15 cellular contexts compared by ENCODE assay signal in the genomic region with DNA sequence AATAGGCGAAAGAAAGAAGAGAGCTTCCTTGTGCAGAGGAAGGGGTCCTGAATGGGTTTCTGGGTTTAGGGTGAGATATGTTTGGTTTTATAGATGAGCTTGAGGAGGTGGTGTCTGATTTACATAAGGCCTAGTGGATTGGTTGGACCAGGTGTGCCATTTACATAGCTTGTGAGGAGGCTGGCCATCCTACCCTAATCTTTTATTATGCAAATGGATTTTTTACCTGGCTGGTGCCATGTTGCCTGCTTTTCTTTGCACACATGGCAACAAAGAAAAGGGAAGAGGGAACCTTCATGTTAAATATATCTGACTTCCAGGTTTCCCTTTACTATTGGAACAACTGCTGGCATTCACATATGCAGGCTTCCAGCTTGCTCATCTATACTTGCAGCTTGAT.
"Had no signal": no experiment of that assay in that cellular context is flagged by ENCODE, and none has a peak within 500 bp of the region (broad histone marks: within the 10 kb centered on the region; RNA-seq: fewer than 3 reads in every experiment).

No MANE protein-coding gene starts in this region.

- H3K27me3 ChIP-seq: body of pancreas had no signal

- H3K4me1 ChIP-seq: body of pancreas, heart left ventricle had no signal

- FAIRE-seq: endometrium, islet of Langerhans had no signal

- DNase-seq: activated CD4-positive, alpha-beta T cell treated with anti-CD3 and anti-CD28 coated beads for 1 hour; activated gamma-delta T cell treated with Interleukin-2 at 50 U/mL for 16 hours; activated T-cell treated with anti-CD3 and anti-CD28 coated beads, Interleukin-2, amount 50 U/mL, for 1 hour; anterior cingulate cortex; body of pancreas; heart left ventricle; left cardiac atrium; retina; stimulated activated CD4-positive, alpha-beta T cell treated with anti-CD3 and anti-CD28 coated beads, Interleukin-4, amount 100 ng/mL, for 1 hour; stimulated activated naive CD4-positive, alpha-beta T cell; WERI-Rb-1 had no signal

- H3K36me3 ChIP-seq: cardiac muscle cell, heart left ventricle, thoracic aorta, WERI-Rb-1 had no signal

- H3K4me3 ChIP-seq: body of pancreas, cardiac muscle cell, heart left ventricle, thoracic aorta had no signal

- H3K9me3 ChIP-seq: body of pancreas, thoracic aorta had no signal

- H3K27ac ChIP-seq: body of pancreas, cardiac muscle cell, heart left ventricle, thoracic aorta, WERI-Rb-1 had no signal
